In genomic region chr9:130443456-130443801, GRCh38 we compare ENCODE assay signal across 1 cellular context.
TF ChIP-seq lines count a peak whose summit lies in the region.

No MANE protein-coding gene starts in this region.

TF ChIP-seq in H1, 55 proteins besides CTCF, POLR2A, EP300 and RAD21:
- TF ChIP-seq CHD2 (IDR thresholded peaks at IDR 0.05; ENCODE audit: low read length) (no peak), SP4 (IDR thresholded peaks at IDR 0.05; ENCODE audit: low read length) (no peak), RXRA (IDR thresholded peaks at IDR 0.05; ENCODE audit: insufficient read depth, low read depth, low read length) (no peak), BRCA1 (IDR thresholded peaks at IDR 0.05; ENCODE audit: low read depth, low read length) (no peak), ZNF274 (IDR thresholded peaks at IDR 0.05; ENCODE audit: borderline replicate concordance, extremely low read depth, low read length) (no peak), BACH1 (IDR thresholded peaks at IDR 0.05; ENCODE audit: low read length) (no peak), KDM5A (IDR thresholded peaks at IDR 0.05; ENCODE audit: low read length) (no peak)
